In the genomic region with DNA sequence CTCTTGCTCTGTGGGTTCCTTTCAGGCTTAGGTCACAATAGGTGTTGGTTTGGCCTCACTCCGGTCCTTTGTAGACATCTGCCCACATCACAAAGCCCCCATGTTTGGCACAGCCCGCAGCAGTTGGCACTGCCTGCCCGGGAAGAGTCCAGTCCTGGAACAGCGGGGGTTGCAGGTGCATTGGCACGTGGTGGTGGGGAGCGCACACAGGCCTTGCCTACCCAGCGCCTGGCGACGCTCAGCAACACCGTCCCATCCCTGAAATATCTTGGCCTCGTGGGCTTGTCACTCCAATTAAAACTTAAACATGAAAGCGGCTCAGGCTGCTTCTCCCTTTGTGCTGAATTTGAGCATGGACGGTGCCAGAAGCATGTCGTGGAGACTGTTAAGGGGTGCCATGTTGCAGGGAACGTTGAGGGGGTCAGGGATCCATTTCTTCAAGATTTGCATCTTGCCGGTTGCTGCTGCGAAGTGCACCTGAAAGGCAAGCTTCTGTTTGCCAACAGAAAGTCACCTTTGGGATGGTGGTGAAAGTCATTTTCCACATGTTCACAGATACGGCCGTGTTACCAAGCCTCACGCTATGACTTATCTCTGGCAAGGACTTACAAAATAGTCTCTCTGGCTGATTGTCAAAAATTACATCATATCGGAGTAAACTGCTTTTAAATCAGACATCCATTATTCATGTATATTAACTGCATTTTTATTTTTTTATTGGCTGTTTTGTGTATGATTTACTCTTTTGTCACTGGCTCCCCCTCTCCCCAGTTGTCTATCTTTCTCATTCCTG, we compare ENCODE assay signal across 20 cellular contexts.
"Had no signal": no experiment of that assay in that cellular context is flagged by ENCODE, and none has a peak within 500 bp of the region (broad histone marks: within the 10 kb centered on the region; RNA-seq: fewer than 3 reads in every experiment).

No MANE protein-coding gene starts in this region.

- H2AFZ ChIP-seq: hepatocyte had no signal

- ATAC-seq: left lung; naive thymus-derived CD8-positive, alpha-beta T cell; stimulated activated naive CD8-positive, alpha-beta T cell treated with anti-CD3 and anti-CD28 coated beads, Interleukin-15, Interleukin-2, amounts not matched to agents 100 U/mL and 50 U/mL, for 24 hours had no signal

- H3K4me2 ChIP-seq: hepatocyte, smooth muscle cell had no signal

- H3K79me2 ChIP-seq: hepatocyte had no signal

- FAIRE-seq: keratinocyte had no signal

- H3K9me3 Mint-ChIP-seq: activated CD4-positive, alpha-beta T cell treated with anti-CD3 and anti-CD28 coated beads, Interleukin-2, amount 10 ng/mL, durations not matched to agents 7 days and 5 days; central memory CD8-positive, alpha-beta T cell; dendritic cell treated with granulocyte-macrophage colony-stimulating factor and Interleukin-4, amounts not matched to agents 40 ng/mL and 50 ng/mL, for 4 days; naive thymus-derived CD8-positive, alpha-beta T cell; T-helper 2 cell treated with Interferon-gamma antibody and Interleukin-4, amounts not matched to agents 5 μg/mL and 100 μg/mL, for 36 hours had no signal

- H3K27me3 Mint-ChIP-seq: activated CD4-positive, alpha-beta T cell treated with anti-CD3 and anti-CD28 coated beads, Interleukin-2, amount 10 ng/mL, durations not matched to agents 7 days and 5 days; central memory CD8-positive, alpha-beta T cell; dendritic cell treated with granulocyte-macrophage colony-stimulating factor and Interleukin-4, amounts not matched to agents 40 ng/mL and 50 ng/mL, for 4 days; naive thymus-derived CD8-positive, alpha-beta T cell; progenitor cell of endocrine pancreas had no signal

- H3K9me3 ChIP-seq: left lung, upper lobe of left lung had no signal

- H3K4me3 ChIP-seq: hepatocyte, left lung, smooth muscle cell, upper lobe of left lung had no signal

- H3K27me3 ChIP-seq: hepatocyte, left lung, upper lobe of left lung had no signal

- DNase-seq: activated CD4-positive, alpha-beta T cell treated with anti-CD3 and anti-CD28 coated beads, Interleukin-2, amount 10 ng/mL, durations not matched to agents 7 days and 5 days; activated CD4-positive, CD25-positive, alpha-beta regulatory T cell; activated CD8-positive, alpha-beta memory T cell treated with anti-CD3 and anti-CD28 coated beads for 24 hours; activated naive CD4-positive, alpha-beta T cell; aorta; effector memory CD4-positive, alpha-beta T cell; left lung; mesenchymal stem cell; naive thymus-derived CD8-positive, alpha-beta T cell; occipital lobe; right cardiac atrium; stimulated activated naive CD8-positive, alpha-beta T cell treated with anti-CD3 and anti-CD28 coated beads, Interleukin-15, Interleukin-2, amounts not matched to agents 100 U/mL and 50 U/mL, for 24 hours; upper lobe of left lung had no signal

- H3K4me1 Mint-ChIP-seq: central memory CD8-positive, alpha-beta T cell had no signal

- H3K27ac Mint-ChIP-seq: activated CD4-positive, alpha-beta T cell treated with anti-CD3 and anti-CD28 coated beads, Interleukin-2, amount 10 ng/mL, durations not matched to agents 7 days and 5 days; dendritic cell treated with granulocyte-macrophage colony-stimulating factor and Interleukin-4, amounts not matched to agents 40 ng/mL and 50 ng/mL, for 4 days; progenitor cell of endocrine pancreas; T-helper 2 cell treated with Interferon-gamma antibody and Interleukin-4, amounts not matched to agents 5 μg/mL and 100 μg/mL, for 36 hours had no signal

- H3K4me1 ChIP-seq: left lung, upper lobe of left lung had no signal

- H3K4me3 Mint-ChIP-seq: activated CD4-positive, alpha-beta T cell treated with anti-CD3 and anti-CD28 coated beads, Interleukin-2, amount 10 ng/mL, durations not matched to agents 7 days and 5 days; central memory CD8-positive, alpha-beta T cell; dendritic cell treated with granulocyte-macrophage colony-stimulating factor and Interleukin-4, amounts not matched to agents 40 ng/mL and 50 ng/mL, for 4 days; naive thymus-derived CD8-positive, alpha-beta T cell; T-helper 2 cell treated with Interferon-gamma antibody and Interleukin-4, amounts not matched to agents 5 μg/mL and 100 μg/mL, for 36 hours had no signal

- H3K27ac ChIP-seq: hepatocyte, left lung, upper lobe of left lung had no signal
